Comparison of ENCODE assay signal across 8 cellular contexts in genomic region chr3:11059090-11059798, GRCh38.
DNase-seq lines count a peak whose midpoint lies in the region; ATAC-seq and TF ChIP-seq lines count a peak whose summit lies in the region.

No MANE protein-coding gene starts in this region.

- ATAC-seq in GM18907 (IDR thresholded peaks at IDR 0.05; ENCODE audit: unreplicated experiment), result peak; percentile 57
- ATAC-seq in gastroesophageal sphincter, result peak; percentile 68

- no peak overlapping the region for H3K4me2 ChIP-seq in parathyroid adenoma (ENCODE audit: low read length)

- TF ChIP-seq EP300 in gastroesophageal sphincter (IDR thresholded peaks at IDR 0.05), result no peak

- H3K27me3 ChIP-seq in gastroesophageal sphincter, result peaks cover 49% of the 10 kb centered on the region
- no peaks in the 10 kb centered on the region for H3K27me3 ChIP-seq in parathyroid adenoma (ENCODE audit: control insufficient read depth, insufficient read depth, low read length)

- peak overlapping the region; percentile 71 for H2AFZ ChIP-seq in parathyroid adenoma

- WGBS in gastroesophageal sphincter (ENCODE audit: low coverage in 1 of 2), 2 donors, result 0 to 29% methylated on average over 1 to 7 of the region's 14 CpGs

- TF ChIP-seq POLR2A in gastroesophageal sphincter (IDR thresholded peaks at IDR 0.05), result no peak

- H3K4me1 ChIP-seq in gastroesophageal sphincter, result peaks cover 0 to 19% (median 6%) of the 10 kb centered on the region in 3 donors
- H3K4me1 ChIP-seq in parathyroid adenoma, result peaks cover 19% of the 10 kb centered on the region

- H3K27ac ChIP-seq in gastroesophageal sphincter, result no peak overlapping the region
- no peak overlapping the region for H3K27ac ChIP-seq in parathyroid adenoma

- H3K4me3 ChIP-seq in gastroesophageal sphincter (no peak overlapping the region), parathyroid adenoma (ENCODE audit: low read depth, low read length) (no peak overlapping the region)

- H3K79me2 ChIP-seq in parathyroid adenoma, result no peaks in the 10 kb centered on the region

- H3K9me3 ChIP-seq in gastroesophageal sphincter (no peaks in the 10 kb centered on the region), parathyroid adenoma (ENCODE audit: control insufficient read depth, low read length) (no peaks in the 10 kb centered on the region)

- H3K36me3 ChIP-seq in gastroesophageal sphincter, result no peaks in the 10 kb centered on the region
- no peaks in the 10 kb centered on the region for H3K36me3 ChIP-seq in parathyroid adenoma (ENCODE audit: control insufficient read depth, insufficient read depth, low read length)

- DNase-seq in AG09319 (ENCODE audit: extremely low read depth, low read depth) (peak; percentile 18), NCI-H2227 (lab: John Stamatoyannopoulos, UW; ENCODE audit: unreplicated experiment) (peak; percentile 77), GM19240 (ENCODE audit: insufficient read length, low spot score) (no peak), OCI-M2 (lab: John Stamatoyannopoulos, UW; ENCODE audit: unreplicated experiment) (no peak)
- peak; percentile 61 for DNase-seq in activated CD8-positive, alpha-beta memory T cell treated with anti-CD3 and anti-CD28 coated beads, Interleukin-2, amount 50 U/mL, for 48 hours

- peak; percentile 86 for TF ChIP-seq CTCF in AG09319 (IDR thresholded peaks at IDR 0.05; ENCODE audit: low read depth, low read length)
- peak; percentile 12 to 84 (median 78) for TF ChIP-seq CTCF in gastroesophageal sphincter (IDR thresholded peaks at IDR 0.05)
- TF ChIP-seq CTCF in parathyroid adenoma (IDR thresholded peaks at IDR 0.05), result peak; percentile 98

- no peak overlapping the region for H3K9ac ChIP-seq in parathyroid adenoma

Comparison
In these comparisons a context has a peak if more than half of its experiments do, and no peak if none do; other contexts are left out.
1. DNase-seq: peak in AG09319 (single experiment), NCI-H2227 (single experiment) and activated CD8-positive, alpha-beta memory T cell treated with anti-CD3 and anti-CD28 coated beads, Interleukin-2, amount 50 U/mL, for 48 hours (single experiment); none in GM19240 (single experiment) and OCI-M2 (single experiment).
2. Peak in every context shown above with its lines, with median percentiles within 50 percentile points of each other: CTCF ChIP-seq.